Comparison of ENCODE assay signal across 23 cellular contexts in the genomic region with DNA sequence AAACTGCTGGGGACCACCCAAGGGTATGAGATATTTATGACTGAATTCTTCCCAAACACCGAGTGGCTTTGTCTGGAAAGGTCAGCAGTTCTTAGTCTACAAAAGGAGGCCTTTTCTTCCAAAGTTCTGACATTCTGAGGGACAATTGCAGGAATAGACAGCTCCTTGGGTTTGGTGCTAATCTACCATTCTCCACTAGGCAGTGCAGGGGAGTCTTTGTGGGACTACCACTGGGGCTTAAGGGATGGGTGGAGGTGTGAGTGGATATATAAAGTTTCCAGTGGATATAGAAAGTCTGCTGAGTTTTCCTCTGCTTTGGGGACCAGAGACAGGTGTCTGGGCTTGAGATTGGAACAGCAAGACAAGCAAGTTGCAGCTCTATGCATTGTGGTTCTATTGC.
"Had no signal": no experiment of that assay in that cellular context is flagged by ENCODE, and none has a peak within 500 bp of the region (broad histone marks: within the 10 kb centered on the region; RNA-seq: fewer than 3 reads in every experiment).

No MANE protein-coding gene starts in this region.

- H3K36me3 Mint-ChIP-seq: stimulated activated memory B cell treated with anti-CD40 and anti-IgM and Interleukin-4, amounts not matched to agents 10 μg/mL and 1 μg/mL and 100 μg/mL, for 72 hours had no signal

- H3K4me1 Mint-ChIP-seq: naive B cell; nephron; stimulated activated memory B cell treated with anti-CD40 and anti-IgM and Interleukin-4, amounts not matched to agents 10 μg/mL and 1 μg/mL and 100 μg/mL, for 72 hours had no signal

- H3K9ac ChIP-seq: parathyroid adenoma had no signal

- H3K9me3 ChIP-seq: prostate gland, right lobe of liver, transverse colon had no signal

- H3K4me3 ChIP-seq: dorsolateral prefrontal cortex, esophagus muscularis mucosa, lung, prostate gland, right lobe of liver, spleen, transverse colon had no signal

- H3K27ac Mint-ChIP-seq: naive B cell; nephron; stimulated activated memory B cell treated with anti-CD40 and anti-IgM and Interleukin-4, amounts not matched to agents 10 μg/mL and 1 μg/mL and 100 μg/mL, for 72 hours; stimulated activated naive CD8-positive, alpha-beta T cell treated with anti-CD3 and anti-CD28 coated beads, Interleukin-15, Interleukin-2, amounts not matched to agents 100 ng/mL and 50 ng/mL, for 24 hours had no signal

- H3K79me2 ChIP-seq: parathyroid adenoma had no signal

- DNase-seq: cerebellar nuclear complex; dorsolateral prefrontal cortex; effector memory CD4-positive, alpha-beta T cell; foreskin fibroblast; left ventricle myocardium superior; mesenchymal stem cell; naive B cell; occipital lobe; right lobe of liver; stimulated activated CD4-positive, alpha-beta T cell treated with anti-CD3 and anti-CD28 coated beads, Interleukin-15, amount 100 ng/mL, for 24 hours; stimulated activated CD4-positive, alpha-beta T cell treated with anti-CD3 and anti-CD28 coated beads, Interleukin-1b, Interleukin-23, amount 100 ng/mL, for 48 hours; stimulated activated CD4-positive, alpha-beta T cell treated with anti-CD3 and anti-CD28 coated beads, Interleukin-4, amount 100 ng/mL, for 24 hours; transverse colon had no signal

- H2AFZ ChIP-seq: parathyroid adenoma had no signal

- H3K27ac ChIP-seq: dorsolateral prefrontal cortex, epithelial cell of prostate, esophagus muscularis mucosa, parathyroid adenoma, prostate gland, right lobe of liver, spleen, transverse colon had no signal

- H3K27me3 ChIP-seq: dorsolateral prefrontal cortex, esophagus muscularis mucosa, right lobe of liver, transverse colon had no signal

- H3K9me3 Mint-ChIP-seq: stimulated activated naive CD8-positive, alpha-beta T cell treated with anti-CD3 and anti-CD28 coated beads, Interleukin-15, Interleukin-2, amounts not matched to agents 100 ng/mL and 50 ng/mL, for 24 hours had no signal

- H3K4me3 Mint-ChIP-seq: naive B cell; nephron; stimulated activated memory B cell treated with anti-CD40 and anti-IgM and Interleukin-4, amounts not matched to agents 10 μg/mL and 1 μg/mL and 100 μg/mL, for 72 hours; stimulated activated naive CD8-positive, alpha-beta T cell treated with anti-CD3 and anti-CD28 coated beads, Interleukin-15, Interleukin-2, amounts not matched to agents 100 ng/mL and 50 ng/mL, for 24 hours had no signal

- H3K36me3 ChIP-seq: prostate gland, right lobe of liver, transverse colon had no signal

- H3K27me3 Mint-ChIP-seq: stimulated activated naive CD8-positive, alpha-beta T cell treated with anti-CD3 and anti-CD28 coated beads, Interleukin-15, Interleukin-2, amounts not matched to agents 100 ng/mL and 50 ng/mL, for 24 hours had no signal

- H3K4me1 ChIP-seq: esophagus muscularis mucosa, parathyroid adenoma, prostate gland, right lobe of liver, spleen, transverse colon had no signal

- ATAC-seq: left colon; left ventricle myocardium superior; right lobe of liver; stimulated activated memory B cell treated with anti-CD40 and anti-IgM and Interleukin-4, amounts not matched to agents 10 μg/mL and 1 μg/mL and 100 μg/mL, for 72 hours had no signal
